ENCODE assay signal across 1 cellular context in genomic region chr19:10643968-10644290, GRCh38.
TF ChIP-seq lines count a peak whose summit lies in the region.

No MANE protein-coding gene starts in this region.

TF ChIP-seq in K562, 482 proteins besides CTCF, POLR2A, EP300 and RAD21:
- TF ChIP-seq, protein P1, sequence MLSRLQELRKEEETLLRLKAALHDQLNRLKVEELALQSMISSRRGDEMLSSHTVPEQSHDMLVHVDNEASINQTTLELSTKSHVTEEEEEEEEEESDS (CRISPR knock-in tag; IDR thresholded peaks at IDR 0.05), result no peak
- TF ChIP-seq SIX5 (IDR thresholded peaks at IDR 0.05; ENCODE audit: borderline replicate concordance in 1 of 2, insufficient read depth in 1 of 2, low read depth in 1 of 2, low read length in 2 of 2) (no peak), PML (IDR thresholded peaks at IDR 0.05; ENCODE audit: low read length) (no peak), HEY1 (CRISPR knock-in tag; IDR thresholded peaks at IDR 0.05; ENCODE audit: borderline replicate concordance) (no peak), SNRNP70 (optimal IDR thresholded peaks at IDR 0.05; ENCODE audit: low read depth, low read length) (no peak), RBM15 (IDR thresholded peaks at IDR 0.05; ENCODE audit: insufficient read depth, low read length) (no peak), ZNF644 (tag; IDR thresholded peaks at IDR 0.05; ENCODE audit: low read depth) (no peak), FOXA1 (IDR thresholded peaks at IDR 0.05; ENCODE audit: borderline replicate concordance) (no peak), CREB5 (CRISPR knock-in tag; IDR thresholded peaks at IDR 0.05) (no peak), FOXP4 (CRISPR knock-in tag; IDR thresholded peaks at IDR 0.05; ENCODE audit: borderline replicate concordance) (no peak), ETV1 (tag; conservative IDR thresholded peaks at IDR 0.05; ENCODE audit: low read depth) (no peak), ILF3 (IDR thresholded peaks at IDR 0.05; ENCODE audit: borderline replicate concordance) (no peak), PHB (CRISPR knock-in tag; IDR thresholded peaks at IDR 0.05) (no peak), HLTF (IDR thresholded peaks at IDR 0.05) (no peak)
